Comparison of ENCODE assay signal across 18 cellular contexts in genomic region chr13:72505376-72505775, GRCh38.
DNase-seq lines count a peak whose midpoint lies in the region; ATAC-seq and TF ChIP-seq lines count a peak whose summit lies in the region.
"Had no signal": no experiment of that assay in that cellular context is flagged by ENCODE, and none has a peak within 500 bp of the region (broad histone marks: within the 10 kb centered on the region; RNA-seq: fewer than 3 reads in every experiment).

No MANE protein-coding gene starts in this region.

- peaks cover 4% of the 10 kb centered on the region for H3K4me1 ChIP-seq in mesenchymal stem cell (ENCODE audit: control insufficient read depth, insufficient read depth, low read depth, low read length)
- H3K4me1 ChIP-seq in lower lobe of right lung = no peaks in the 10 kb centered on the region
- H3K4me1 ChIP-seq: BLaER1 had no signal

- H2AFZ ChIP-seq in mesenchymal stem cell (ENCODE audit: low read depth, low read length) = no peak overlapping the region

- H3K9me3 ChIP-seq in mesenchymal stem cell (ENCODE audit: control insufficient read depth, low read length) (no peaks in the 10 kb centered on the region), lower lobe of right lung (no peaks in the 10 kb centered on the region)
- H3K9me3 ChIP-seq: BLaER1 had no signal

- H2BK15ac ChIP-seq in mesenchymal stem cell (ENCODE audit: low read depth, poor library complexity, severe bottlenecking) = no peak overlapping the region

- no peak overlapping the region for H3K4me2 ChIP-seq in mesenchymal stem cell (ENCODE audit: low read length, poor library complexity, severe bottlenecking)
- H3K4me2 ChIP-seq: BLaER1 had no signal

- no peak overlapping the region for H4K8ac ChIP-seq in mesenchymal stem cell (ENCODE audit: low read length)

- H3K23ac ChIP-seq in mesenchymal stem cell (ENCODE audit: low read length in 2 of 2) = no peak overlapping the region

- H3K27ac ChIP-seq in mesenchymal stem cell (ENCODE audit: low read length, poor library complexity, severe bottlenecking) = peak overlapping the region; percentile 85
- H3K27ac ChIP-seq in lower lobe of right lung = no peak overlapping the region
- H3K27ac ChIP-seq: BLaER1, SK-N-MC had no signal

- H2AK5ac ChIP-seq in mesenchymal stem cell (ENCODE audit: low read length, severe bottlenecking) = peak overlapping the region; percentile 54

- H2BK120ac ChIP-seq in mesenchymal stem cell (ENCODE audit: low read depth, low read length) = no peak overlapping the region

- no peak overlapping the region for H3K4ac ChIP-seq in mesenchymal stem cell (ENCODE audit: low read depth in 1 of 2, low read length in 2 of 2)

- no peaks in the 10 kb centered on the region for H3K79me1 ChIP-seq in mesenchymal stem cell (replicated peaks; ENCODE audit: low read length, poor library complexity, severe bottlenecking)

- H3K14ac ChIP-seq in mesenchymal stem cell (ENCODE audit: low read length in 2 of 2) = no peak overlapping the region

- intact Hi-C loops in lower lobe of right lung (cut with DNase I) = no loop called here

- no peaks in the 10 kb centered on the region for H3K27me3 ChIP-seq in mesenchymal stem cell (ENCODE audit: control insufficient read depth in 1 of 2, insufficient read depth in 1 of 2, low read length in 2 of 2)
- H3K27me3 ChIP-seq in lower lobe of right lung (ENCODE audit: low read depth) = no peaks in the 10 kb centered on the region
- H3K27me3 ChIP-seq: BLaER1 had no signal

- H3K36me3 ChIP-seq in mesenchymal stem cell (ENCODE audit: control insufficient read depth in 1 of 2, insufficient read depth in 2 of 2, low read depth in 1 of 2, low read length in 2 of 2) = no peaks in the 10 kb centered on the region
- H3K36me3 ChIP-seq in lower lobe of right lung = no peaks in the 10 kb centered on the region
- H3K36me3 ChIP-seq: BLaER1 had no signal

- H4K91ac ChIP-seq in mesenchymal stem cell (ENCODE audit: low read length) = no peak overlapping the region

- no peak overlapping the region for H3K18ac ChIP-seq in mesenchymal stem cell (ENCODE audit: low read depth in 1 of 2, low read length in 2 of 2)

- H3K9ac ChIP-seq in mesenchymal stem cell (ENCODE audit: low read length) = no peak overlapping the region
- H3K9ac ChIP-seq: BLaER1 had no signal

- H2BK12ac ChIP-seq in mesenchymal stem cell (ENCODE audit: low read length in 2 of 2) = no peak overlapping the region

- peak; percentile 71 for DNase-seq in NCI-H1092 treated with DMSO at 0.1 percent for 48 hours (lab: John Stamatoyannopoulos, UW)
- DNase-seq in NCI-H1092 (lab: John Stamatoyannopoulos, UW) = no peak
- DNase-seq in Caki2 (ENCODE audit: low read depth) = peak; percentile 79
- peak; percentile 22 for DNase-seq in NCI-H69 (lab: John Stamatoyannopoulos, UW)
- no peak for DNase-seq in mesenchymal stem cell
- no peak for DNase-seq in lower lobe of right lung
- DNase-seq: CD4-positive, alpha-beta T cell; DND-41; KBM-7; MV-4-11; NCI-H1930; NCI-H2107; NCI-H446 treated with DMSO at 0.1 percent for 48 hours; NCI-H526; SIG-M5 had no signal

- H3K4me3 ChIP-seq in mesenchymal stem cell (ENCODE audit: insufficient read depth in 1 of 2, low read depth in 1 of 2, low read length in 2 of 2) = no peak overlapping the region
- H3K4me3 ChIP-seq in lower lobe of right lung = no peak overlapping the region
- H3K4me3 ChIP-seq: BLaER1, SK-N-MC had no signal

- no peak for TF ChIP-seq CTCF in lower lobe of right lung (IDR thresholded peaks at IDR 0.05)

- no peak for ATAC-seq in lower lobe of right lung
- ATAC-seq in GM18907 (IDR thresholded peaks at IDR 0.05; ENCODE audit: unreplicated experiment) = no peak

- H2BK5ac ChIP-seq in mesenchymal stem cell (ENCODE audit: low read depth, low read length, poor library complexity, severe bottlenecking) = peak overlapping the region; percentile 84

- in situ Hi-C loops in Caki2 (cut with HindIII; ENCODE audit: low pct_unique_long_range_greater_than_20kb, low sequenced_read_pairs) = no loop called here

Comparison
In these comparisons a context has a peak if more than half of its experiments do, and no peak if none do; other contexts are left out.
1. DNase-seq: peak in NCI-H1092 treated with DMSO at 0.1 percent for 48 hours (single experiment), Caki2 (single experiment) and NCI-H69 (single experiment); none in NCI-H1092 (single experiment), mesenchymal stem cell (single experiment) and lower lobe of right lung (single experiment).